ENCODE assay signal across 1 cellular context in genomic region chr13:73081256-73081915, GRCh38.
TF ChIP-seq lines count a peak whose summit lies in the region.

No MANE protein-coding gene starts in this region.

TF ChIP-seq in HCT116, 20 proteins besides CTCF, POLR2A, EP300 and RAD21 (continued from another document):
- TF ChIP-seq REST (IDR thresholded peaks at IDR 0.05; ENCODE audit: low read depth) (no peak), ATF3 (IDR thresholded peaks at IDR 0.05) (no peak), ELF1 (IDR thresholded peaks at IDR 0.05; ENCODE audit: borderline replicate concordance, low read depth) (no peak), TCF7L2 (IDR thresholded peaks at IDR 0.05; ENCODE audit: borderline replicate concordance, extremely low read depth, insufficient read depth, insufficient read length) (no peak), SP1 (IDR thresholded peaks at IDR 0.05; ENCODE audit: low read depth) (no peak), JUND (IDR thresholded peaks at IDR 0.05) (peak; percentile 48; the same call in 1 of the 2 replicates), FOSL1 (IDR thresholded peaks at IDR 0.05; ENCODE audit: low read depth) (peak; percentile 58), EGR1 (IDR thresholded peaks at IDR 0.05; ENCODE audit: low read depth) (no peak), SIN3A (IDR thresholded peaks at IDR 0.05; ENCODE audit: low read depth) (no peak), CBX3 (IDR thresholded peaks at IDR 0.05; ENCODE audit: low read depth) (0 out of 2 replicates have a peak, but pooled peaks have one; percentile 20), POLR2AphosphoS5 (IDR thresholded peaks at IDR 0.05; ENCODE audit: low read depth, low read length) (0 out of 2 replicates have a peak, but pooled peaks have one; percentile 29), EZH2 (IDR thresholded peaks at IDR 0.05) (no peak), ZBTB33 (IDR thresholded peaks at IDR 0.05; ENCODE audit: extremely low read depth, insufficient replicate concordance, low read length) (no peak)
